32 cellular contexts compared by ENCODE assay signal in genomic region chr3:105729662-105730061, GRCh38.
A peak's percentile ranks its signal among the peaks of the same experiment; 100 is the strongest.
DNase-seq lines count a peak whose midpoint lies in the region; ATAC-seq lines count a peak whose summit lies in the region.
"Had no signal": no experiment of that assay in that cellular context is flagged by ENCODE, and none has a peak within 500 bp of the region (broad histone marks: within the 10 kb centered on the region; RNA-seq: fewer than 3 reads in every experiment).

No MANE protein-coding gene starts in this region.

- no peak overlapping the region for H2AFZ ChIP-seq in ACC112 (ENCODE audit: low read length, unreplicated experiment)

- ATAC-seq in stimulated activated memory B cell treated with anti-CD40 and anti-IgM and Interleukin-4, amounts not matched to agents 10 μg/mL and 1 μg/mL and 100 μg/mL, for 72 hours, result no peak
- ATAC-seq: foreskin keratinocyte, heart right ventricle had no signal

- H3K4me3 ChIP-seq in ACC112 (ENCODE audit: low read depth, low read length) (peak overlapping the region; percentile 15; the same call in 1 of the 2 replicates), adipocyte (ENCODE audit: low read length) (peak overlapping the region; percentile 56)
- H3K4me3 ChIP-seq: heart right ventricle, prostate gland, sigmoid colon, SJSA1, thyroid gland, vagina had no signal

- peaks cover 31% of the 10 kb centered on the region for H3K36me3 Mint-ChIP-seq in stimulated activated memory B cell treated with anti-CD40 and anti-IgM and Interleukin-4, amounts not matched to agents 10 μg/mL and 1 μg/mL and 100 μg/mL, for 72 hours

- no peak overlapping the region for H3K27ac Mint-ChIP-seq in stimulated activated memory B cell treated with anti-CD40 and anti-IgM and Interleukin-4, amounts not matched to agents 10 μg/mL and 1 μg/mL and 100 μg/mL, for 72 hours
- H3K27ac Mint-ChIP-seq: activated naive CD4-positive, alpha-beta T cell treated with anti-CD3 and anti-CD28 coated beads for 36 hours; activated T-helper 1 cell treated with anti-CD3 and anti-CD28 coated beads, Interleukin-12 subunit alpha, Interleukin-12 subunit beta, Interleukin-2, Interleukin-4 antibody, amounts not matched to agents 30 ng/mL and 10 ng/mL and 1 ng/mL, durations not matched to agents 14 hours and 24 hours and 36 hours; B cell had no signal

- H3K9me3 Mint-ChIP-seq in stimulated activated memory B cell treated with anti-CD40 and anti-IgM and Interleukin-4, amounts not matched to agents 10 μg/mL and 1 μg/mL and 100 μg/mL, for 72 hours, result peaks cover 7% of the 10 kb centered on the region

- H3K27me3 ChIP-seq in ACC112 (ENCODE audit: insufficient read depth, low read length), result no peaks in the 10 kb centered on the region
- no peaks in the 10 kb centered on the region for H3K27me3 ChIP-seq in adipocyte (replicated peaks; ENCODE audit: control insufficient read depth, insufficient read depth, low read length)
- H3K27me3 ChIP-seq: foreskin keratinocyte, heart right ventricle, sigmoid colon, SJSA1, thyroid gland, vagina had no signal

- H3K27ac ChIP-seq in ACC112 (ENCODE audit: low read depth, low read length), result peak overlapping the region; percentile 18
- H3K27ac ChIP-seq: foreskin keratinocyte, heart right ventricle, prostate gland, sigmoid colon, SJSA1, thyroid gland, vagina had no signal

- H3K4me3 Mint-ChIP-seq in stimulated activated memory B cell treated with anti-CD40 and anti-IgM and Interleukin-4, amounts not matched to agents 10 μg/mL and 1 μg/mL and 100 μg/mL, for 72 hours, result no peak overlapping the region
- H3K4me3 Mint-ChIP-seq: activated naive CD4-positive, alpha-beta T cell treated with anti-CD3 and anti-CD28 coated beads for 36 hours; activated T-helper 1 cell treated with anti-CD3 and anti-CD28 coated beads, Interleukin-12 subunit alpha, Interleukin-12 subunit beta, Interleukin-2, Interleukin-4 antibody, amounts not matched to agents 30 ng/mL and 10 ng/mL and 1 ng/mL, durations not matched to agents 14 hours and 24 hours and 36 hours; B cell; CD8-positive, alpha-beta memory T cell; H9; neural crest cell had no signal

- DNase-seq in adipocyte (ENCODE audit: low read depth), result peak; percentile 60
- DNase-seq in fibroblast of gingiva (ENCODE audit: low read depth), result peak; percentile 71
- peak; percentile 13 for DNase-seq in non-pigmented ciliary epithelial cell (ENCODE audit: low read depth)
- no peak for DNase-seq in activated CD4-positive, alpha-beta T cell treated with anti-CD3 and anti-CD28 coated beads for 48 hours
- no peak for DNase-seq in HuH-7 (ENCODE audit: low spot score)
- DNase-seq in NCI-H2227 (lab: John Stamatoyannopoulos, UW; ENCODE audit: unreplicated experiment), result no peak
- DNase-seq: activated CD4-positive, alpha-beta T cell treated with anti-CD3 and anti-CD28 coated beads, Interleukin-2, amount 50 U/mL, for 48 hours; activated CD8-positive, alpha-beta memory T cell treated with anti-CD3 and anti-CD28 coated beads, Interleukin-2, amount 50 U/mL, for 4 hours; activated naive CD4-positive, alpha-beta T cell treated with anti-CD3 and anti-CD28 coated beads for 36 hours; amniotic stem cell; CD8-positive, alpha-beta memory T cell; central memory CD4-positive, alpha-beta T cell; foreskin keratinocyte; H9; heart right ventricle; KBM-7; MM.1S; NCI-H1417; NCI-H2081 treated with DMSO at 0.1 percent for 48 hours; NCI-H82; RPMI8226; sigmoid colon; stimulated activated naive CD4-positive, alpha-beta T cell treated with Interleukin-2 at 50 U/mL for 16 hours; thyroid gland had no signal

- H3K27me3 Mint-ChIP-seq in stimulated activated memory B cell treated with anti-CD40 and anti-IgM and Interleukin-4, amounts not matched to agents 10 μg/mL and 1 μg/mL and 100 μg/mL, for 72 hours, result no peaks in the 10 kb centered on the region
- H3K27me3 Mint-ChIP-seq: B cell; CD8-positive, alpha-beta memory T cell had no signal

- H3K9me3 ChIP-seq in adipocyte (ENCODE audit: control insufficient read depth, low read length), result no peaks in the 10 kb centered on the region
- H3K9me3 ChIP-seq: prostate gland, sigmoid colon, SJSA1, thyroid gland, vagina had no signal

- H3K79me2 ChIP-seq in ACC112 (ENCODE audit: control insufficient read depth, insufficient read depth, low read length, unreplicated experiment), result no peaks in the 10 kb centered on the region

- peak overlapping the region; percentile 38 for H3K9ac ChIP-seq in adipocyte (ENCODE audit: low read length)

- H3K4me1 ChIP-seq in ACC112 (ENCODE audit: control insufficient read depth, insufficient read depth, low read length, unreplicated experiment) (peaks cover 15% of the 10 kb centered on the region), adipocyte (ENCODE audit: control insufficient read depth, insufficient read depth, low read length) (peaks cover 40% of the 10 kb centered on the region)
- H3K4me1 ChIP-seq: foreskin keratinocyte, prostate gland, sigmoid colon, SJSA1, thyroid gland had no signal

- H3K36me3 ChIP-seq in ACC112 (ENCODE audit: insufficient read depth, low read length), result peaks cover 9% of the 10 kb centered on the region
- peaks cover 61% of the 10 kb centered on the region for H3K36me3 ChIP-seq in adipocyte (ENCODE audit: control insufficient read depth, insufficient read depth, low read length, severe bottlenecking)
- H3K36me3 ChIP-seq: prostate gland, SJSA1 had no signal

- no peaks in the 10 kb centered on the region for H3K4me1 Mint-ChIP-seq in stimulated activated memory B cell treated with anti-CD40 and anti-IgM and Interleukin-4, amounts not matched to agents 10 μg/mL and 1 μg/mL and 100 μg/mL, for 72 hours
- H3K4me1 Mint-ChIP-seq: H9, neural crest cell had no signal

Comparison
In these comparisons a context has a peak if more than half of its experiments do, and no peak if none do; other contexts are left out.
1. DNase-seq: peak in adipocyte (single experiment), fibroblast of gingiva (single experiment) and non-pigmented ciliary epithelial cell (single experiment); none in activated CD4-positive, alpha-beta T cell treated with anti-CD3 and anti-CD28 coated beads for 48 hours (single experiment), HuH-7 (single experiment) and NCI-H2227 (single experiment).